In genomic region chr3:184513276-184514150, GRCh38 we compare ENCODE assay signal across 8 cellular contexts. TPM values are rescaled to one million over a fixed set of nuclear protein-coding genes. Genes with fewer than 3 reads are reported as not detected.
DNase-seq lines count a peak whose midpoint lies in the region; ATAC-seq and TF ChIP-seq lines count a peak whose summit lies in the region.

No MANE protein-coding gene starts in this region.

- H3K27ac ChIP-seq in coronary artery (peak overlapping the region in 1 of 2 donors; percentile 50), left lung (peak overlapping the region in 1 of 2 donors; percentile 0)

- peaks cover 25 to 41% of the 10 kb centered on the region in 2 donors for H3K27me3 ChIP-seq in left lung

- intact Hi-C loops in left lung (cut with DNase I): no loop called here

- no peaks in the 10 kb centered on the region for H3K9me3 ChIP-seq in left lung

- DNase-seq in activated gamma-delta T cell treated with Interleukin-2 at 50 U/mL for 16 hours: peak; percentile 84
- no peak for DNase-seq in activated gamma-delta T cell (lab: John Stamatoyannopoulos, UW)
- DNase-seq in NCI-H510A treated with DMSO at 0.1 percent for 48 hours (lab: John Stamatoyannopoulos, UW): peak; percentile 93
- DNase-seq in activated CD4-positive, alpha-beta T cell treated with anti-CD3 and anti-CD28 coated beads for 48 hours: peak; percentile 88
- DNase-seq in coronary artery (ENCODE audit: low spot score): peak; percentile 83
- DNase-seq in left lung: peak; percentile 86 to 93
- DNase-seq in stimulated activated CD4-positive, alpha-beta T cell treated with anti-CD3 and anti-CD28 coated beads, Interleukin-1b, Interleukin-23, amount 100 ng/mL, for 48 hours: peak; percentile 81

- H3K4me3 ChIP-seq in coronary artery (peak overlapping the region; percentile 66), left lung (peak overlapping the region; percentile 19 to 28)

- H3K36me3 ChIP-seq in left lung: no peaks in the 10 kb centered on the region

- ATAC-seq in HG03342 (IDR thresholded peaks at IDR 0.05; ENCODE audit: unreplicated experiment) (peak; percentile 91), left lung (peak; percentile 99)

- peaks cover 0 to 18% of the 10 kb centered on the region in 2 donors for H3K4me1 ChIP-seq in left lung

- peak; percentile 90 for TF ChIP-seq CTCF in coronary artery (IDR thresholded peaks at IDR 0.05)
- peak; percentile 84 to 91 for TF ChIP-seq CTCF in left lung (IDR thresholded peaks at IDR 0.05)

RNA-seq across cellular contexts. Expression of gene EPHB3, which starts 48.1 kb away (rescaled TPM):
- total RNA-seq in left lung: 10 to 100 TPM in 1 of 2 donors, 1 to 10 TPM in 1; 8.1 to 23.7 TPM
